Comparison of ENCODE assay signal across 27 cellular contexts in genomic region chr9:35555881-35556280, GRCh38.
"Had no signal": no experiment of that assay in that cellular context is flagged by ENCODE, and none has a peak within 500 bp of the region (broad histone marks: within the 10 kb centered on the region; RNA-seq: fewer than 3 reads in every experiment).

No MANE protein-coding gene starts in this region.

- H3K36me3 Mint-ChIP-seq: activated CD4-positive, alpha-beta memory T cell treated with anti-CD3 and anti-CD28 coated beads for 36 hours; activated naive CD8-positive, alpha-beta T cell treated with anti-CD3 and anti-CD28 coated beads, Interleukin-2, amount 10 ng/mL, durations not matched to agents 7 days and 5 days; natural killer cell; stimulated activated memory B cell treated with anti-CD40 and anti-IgM and Interleukin-4, amounts not matched to agents 10 μg/mL and 1 μg/mL and 100 μg/mL, for 72 hours; T-cell had no signal

- H3K9me3 Mint-ChIP-seq: activated B cell treated with CpG ODN at 0.5 μM for 24 hours; activated CD4-positive, alpha-beta memory T cell treated with anti-CD3 and anti-CD28 coated beads for 36 hours; activated naive CD4-positive, alpha-beta T cell treated with anti-CD3 and anti-CD28 coated beads for 36 hours; activated naive CD8-positive, alpha-beta T cell treated with anti-CD3 and anti-CD28 coated beads, Interleukin-2, amount 10 ng/mL, durations not matched to agents 7 days and 5 days; activated T-cell treated with anti-CD3 and anti-CD28 coated beads, Interleukin-2, amount 50 U/mL, for 72 hours; natural killer cell; stimulated activated memory B cell treated with anti-CD40 and anti-IgM and Interleukin-4, amounts not matched to agents 10 μg/mL and 1 μg/mL and 100 μg/mL, for 72 hours; T-cell had no signal

- H3K27me3 ChIP-seq: body of pancreas, cardiac muscle cell, ovary, right lobe of liver, stomach, upper lobe of left lung had no signal

- H3K4me3 ChIP-seq: body of pancreas, cardiac muscle cell, ovary, right lobe of liver, stomach, upper lobe of left lung had no signal

- H3K9me3 ChIP-seq: body of pancreas, ovary, right lobe of liver, stomach, upper lobe of left lung had no signal

- H3K27ac ChIP-seq: body of pancreas, cardiac muscle cell, ovary, right lobe of liver, upper lobe of left lung had no signal

- DNase-seq: activated B cell treated with CpG ODN at 0.5 μM for 24 hours; activated CD4-positive, alpha-beta memory T cell treated with anti-CD3 and anti-CD28 coated beads for 36 hours; activated CD4-positive, alpha-beta T cell treated with anti-CD3 and anti-CD28 coated beads for 4 hours; activated effector memory CD4-positive, alpha-beta T cell treated with Interleukin-2 at 50 U/mL for 16 hours; activated naive CD4-positive, alpha-beta T cell treated with anti-CD3 and anti-CD28 coated beads for 36 hours; activated naive CD8-positive, alpha-beta T cell treated with anti-CD3 and anti-CD28 coated beads, Interleukin-2, amount 10 ng/mL, durations not matched to agents 7 days and 5 days; activated T-cell treated with anti-CD3 and anti-CD28 coated beads, Interleukin-2, amount 50 U/mL, for 72 hours; amygdala; body of pancreas; dermis blood vessel endothelial cell; effector CD8-positive, alpha-beta T cell; foreskin melanocyte; hippocampal formation; left ventricle myocardium superior; mammary epithelial cell; midbrain; natural killer cell; ovary; right lobe of liver; small intestine; stimulated activated CD4-positive, alpha-beta T cell treated with anti-CD3 and anti-CD28 coated beads, Interleukin-2, amount 100 ng/mL, for 24 hours; stomach; T-cell; T1000 had no signal

- H3K4me3 Mint-ChIP-seq: activated B cell treated with CpG ODN at 0.5 μM for 24 hours; activated CD4-positive, alpha-beta memory T cell treated with anti-CD3 and anti-CD28 coated beads for 36 hours; activated naive CD4-positive, alpha-beta T cell treated with anti-CD3 and anti-CD28 coated beads for 36 hours; activated naive CD8-positive, alpha-beta T cell treated with anti-CD3 and anti-CD28 coated beads, Interleukin-2, amount 10 ng/mL, durations not matched to agents 7 days and 5 days; activated T-cell treated with anti-CD3 and anti-CD28 coated beads, Interleukin-2, amount 50 U/mL, for 72 hours; natural killer cell; stimulated activated memory B cell treated with anti-CD40 and anti-IgM and Interleukin-4, amounts not matched to agents 10 μg/mL and 1 μg/mL and 100 μg/mL, for 72 hours; T-cell had no signal

- H3K27ac Mint-ChIP-seq: activated B cell treated with CpG ODN at 0.5 μM for 24 hours; activated CD4-positive, alpha-beta memory T cell treated with anti-CD3 and anti-CD28 coated beads for 36 hours; activated naive CD4-positive, alpha-beta T cell treated with anti-CD3 and anti-CD28 coated beads for 36 hours; activated naive CD8-positive, alpha-beta T cell treated with anti-CD3 and anti-CD28 coated beads, Interleukin-2, amount 10 ng/mL, durations not matched to agents 7 days and 5 days; activated T-cell treated with anti-CD3 and anti-CD28 coated beads, Interleukin-2, amount 50 U/mL, for 72 hours; natural killer cell; stimulated activated memory B cell treated with anti-CD40 and anti-IgM and Interleukin-4, amounts not matched to agents 10 μg/mL and 1 μg/mL and 100 μg/mL, for 72 hours; T-cell had no signal

- H3K36me3 ChIP-seq: ovary had no signal

- H3K27me3 Mint-ChIP-seq: activated B cell treated with CpG ODN at 0.5 μM for 24 hours; activated CD4-positive, alpha-beta memory T cell treated with anti-CD3 and anti-CD28 coated beads for 36 hours; T-cell had no signal

- ATAC-seq: activated T-cell treated with anti-CD3 and anti-CD28 coated beads, Interleukin-2, amount 50 U/mL, for 72 hours; body of pancreas; left ventricle myocardium superior; natural killer cell; right lobe of liver; stimulated activated memory B cell treated with anti-CD40 and anti-IgM and Interleukin-4, amounts not matched to agents 10 μg/mL and 1 μg/mL and 100 μg/mL, for 72 hours; T-cell had no signal

- H3K4me1 Mint-ChIP-seq: activated naive CD8-positive, alpha-beta T cell treated with anti-CD3 and anti-CD28 coated beads, Interleukin-2, amount 10 ng/mL, durations not matched to agents 7 days and 5 days; T-cell had no signal
